ENCODE assay signal across 1 cellular context in the genomic region with DNA sequence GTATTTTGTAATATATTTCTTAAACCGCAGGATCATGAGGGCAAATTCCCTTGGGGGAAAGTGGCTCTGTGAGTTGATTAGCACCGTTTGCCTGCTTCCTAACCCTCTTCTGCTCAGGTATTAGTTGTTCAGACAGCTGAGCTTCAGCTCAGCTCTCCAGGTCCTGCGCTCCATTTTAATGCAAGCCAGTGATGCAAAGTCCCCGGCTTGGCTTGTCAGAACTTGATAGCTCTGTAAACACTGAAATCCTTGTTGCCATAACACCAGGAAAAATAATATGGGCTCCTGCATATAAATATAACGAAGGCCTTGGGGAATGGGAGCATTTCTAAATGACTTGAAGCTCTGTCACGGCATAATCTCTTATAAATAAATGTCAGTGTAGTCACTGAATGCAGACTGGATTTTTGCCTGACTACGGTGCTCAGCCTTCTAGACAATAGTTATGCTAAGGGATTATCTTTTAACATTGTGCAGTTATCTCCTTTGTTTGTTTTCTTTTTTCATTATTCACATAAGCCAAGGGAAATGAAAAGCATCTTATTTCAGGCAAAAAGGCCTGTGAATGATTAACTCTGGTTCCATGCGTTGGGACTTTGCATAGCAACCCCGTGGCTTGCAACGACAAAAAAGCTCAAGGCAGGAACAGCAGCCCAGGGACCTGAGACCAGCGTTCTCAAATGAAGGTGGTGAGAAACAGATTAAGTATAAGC.
TF ChIP-seq lines count a peak whose summit lies in the region.

No MANE protein-coding gene starts in this region.

TF ChIP-seq in HepG2, 621 proteins besides CTCF, POLR2A, EP300 and RAD21 (continued from another document and continues in another):
- TF ChIP-seq MXI1 (IDR thresholded peaks at IDR 0.05; ENCODE audit: borderline replicate concordance, low read depth, low read length): peak; percentile 49; the same call in 1 of the 3 replicates
- peak; percentile 72 for TF ChIP-seq SAP130 (CRISPR knock-in tag; IDR thresholded peaks at IDR 0.05; ENCODE audit: low read depth)
- TF ChIP-seq, protein P1, sequence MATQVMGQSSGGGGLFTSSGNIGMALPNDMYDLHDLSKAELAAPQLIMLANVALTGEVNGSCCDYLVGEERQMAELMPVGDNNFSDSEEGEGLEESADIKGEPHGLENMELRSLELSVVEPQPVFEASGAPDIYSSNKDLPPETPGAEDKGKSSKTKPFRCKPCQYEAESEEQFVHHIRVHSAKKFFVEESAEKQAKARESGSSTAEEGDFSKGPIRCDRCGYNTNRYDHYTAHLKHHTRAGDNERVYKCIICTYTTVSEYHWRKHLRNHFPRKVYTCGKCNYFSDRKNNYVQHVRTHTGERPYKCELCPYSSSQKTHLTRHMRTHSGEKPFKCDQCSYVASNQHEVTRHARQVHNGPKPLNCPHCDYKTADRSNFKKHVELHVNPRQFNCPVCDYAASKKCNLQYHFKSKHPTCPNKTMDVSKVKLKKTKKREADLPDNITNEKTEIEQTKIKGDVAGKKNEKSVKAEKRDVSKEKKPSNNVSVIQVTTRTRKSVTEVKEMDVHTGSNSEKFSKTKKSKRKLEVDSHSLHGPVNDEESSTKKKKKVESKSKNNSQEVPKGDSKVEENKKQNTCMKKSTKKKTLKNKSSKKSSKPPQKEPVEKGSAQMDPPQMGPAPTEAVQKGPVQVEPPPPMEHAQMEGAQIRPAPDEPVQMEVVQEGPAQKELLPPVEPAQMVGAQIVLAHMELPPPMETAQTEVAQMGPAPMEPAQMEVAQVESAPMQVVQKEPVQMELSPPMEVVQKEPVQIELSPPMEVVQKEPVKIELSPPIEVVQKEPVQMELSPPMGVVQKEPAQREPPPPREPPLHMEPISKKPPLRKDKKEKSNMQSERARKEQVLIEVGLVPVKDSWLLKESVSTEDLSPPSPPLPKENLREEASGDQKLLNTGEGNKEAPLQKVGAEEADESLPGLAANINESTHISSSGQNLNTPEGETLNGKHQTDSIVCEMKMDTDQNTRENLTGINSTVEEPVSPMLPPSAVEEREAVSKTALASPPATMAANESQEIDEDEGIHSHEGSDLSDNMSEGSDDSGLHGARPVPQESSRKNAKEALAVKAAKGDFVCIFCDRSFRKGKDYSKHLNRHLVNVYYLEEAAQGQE (IDR thresholded peaks at IDR 0.05; ENCODE audit: borderline replicate concordance in 1 of 2, low read depth in 1 of 2, low read length in 2 of 2): no peak
- peak; percentile 48 for TF ChIP-seq HNF4A (CRISPR knock-in tag; IDR thresholded peaks at IDR 0.05)
- TF ChIP-seq, protein P2, sequence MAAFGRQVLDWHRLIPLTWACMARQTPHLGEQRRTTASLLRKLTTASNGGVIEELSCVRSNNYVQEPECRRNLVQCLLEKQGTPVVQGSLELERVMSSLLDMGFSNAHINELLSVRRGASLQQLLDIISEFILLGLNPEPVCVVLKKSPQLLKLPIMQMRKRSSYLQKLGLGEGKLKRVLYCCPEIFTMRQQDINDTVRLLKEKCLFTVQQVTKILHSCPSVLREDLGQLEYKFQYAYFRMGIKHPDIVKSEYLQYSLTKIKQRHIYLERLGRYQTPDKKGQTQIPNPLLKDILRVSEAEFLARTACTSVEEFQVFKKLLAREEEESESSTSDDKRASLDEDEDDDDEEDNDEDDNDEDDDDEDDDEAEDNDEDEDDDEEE (CRISPR knock-in tag; IDR thresholded peaks at IDR 0.05): no peak
- TF ChIP-seq TOPORS (CRISPR knock-in tag; IDR thresholded peaks at IDR 0.05): 0 out of 2 replicates have a peak, but pooled peaks have one; percentile 40
- TF ChIP-seq, protein P3, sequence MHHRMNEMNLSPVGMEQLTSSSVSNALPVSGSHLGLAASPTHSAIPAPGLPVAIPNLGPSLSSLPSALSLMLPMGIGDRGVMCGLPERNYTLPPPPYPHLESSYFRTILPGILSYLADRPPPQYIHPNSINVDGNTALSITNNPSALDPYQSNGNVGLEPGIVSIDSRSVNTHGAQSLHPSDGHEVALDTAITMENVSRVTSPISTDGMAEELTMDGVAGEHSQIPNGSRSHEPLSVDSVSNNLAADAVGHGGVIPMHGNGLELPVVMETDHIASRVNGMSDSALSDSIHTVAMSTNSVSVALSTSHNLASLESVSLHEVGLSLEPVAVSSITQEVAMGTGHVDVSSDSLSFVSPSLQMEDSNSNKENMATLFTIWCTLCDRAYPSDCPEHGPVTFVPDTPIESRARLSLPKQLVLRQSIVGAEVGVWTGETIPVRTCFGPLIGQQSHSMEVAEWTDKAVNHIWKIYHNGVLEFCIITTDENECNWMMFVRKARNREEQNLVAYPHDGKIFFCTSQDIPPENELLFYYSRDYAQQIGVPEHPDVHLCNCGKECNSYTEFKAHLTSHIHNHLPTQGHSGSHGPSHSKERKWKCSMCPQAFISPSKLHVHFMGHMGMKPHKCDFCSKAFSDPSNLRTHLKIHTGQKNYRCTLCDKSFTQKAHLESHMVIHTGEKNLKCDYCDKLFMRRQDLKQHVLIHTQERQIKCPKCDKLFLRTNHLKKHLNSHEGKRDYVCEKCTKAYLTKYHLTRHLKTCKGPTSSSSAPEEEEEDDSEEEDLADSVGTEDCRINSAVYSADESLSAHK (CRISPR knock-in tag; IDR thresholded peaks at IDR 0.05; ENCODE audit: borderline replicate concordance): no peak
- 0 out of 2 replicates have a peak, but pooled peaks have one; percentile 26 for TF ChIP-seq RCOR2 (CRISPR knock-in tag; IDR thresholded peaks at IDR 0.05)
- TF ChIP-seq REXO4 (CRISPR knock-in tag; IDR thresholded peaks at IDR 0.05; ENCODE audit: borderline replicate concordance): no peak
- peak; percentile 52 for TF ChIP-seq ZMYM4 (CRISPR knock-in tag; IDR thresholded peaks at IDR 0.05)
- TF ChIP-seq, protein P4, sequence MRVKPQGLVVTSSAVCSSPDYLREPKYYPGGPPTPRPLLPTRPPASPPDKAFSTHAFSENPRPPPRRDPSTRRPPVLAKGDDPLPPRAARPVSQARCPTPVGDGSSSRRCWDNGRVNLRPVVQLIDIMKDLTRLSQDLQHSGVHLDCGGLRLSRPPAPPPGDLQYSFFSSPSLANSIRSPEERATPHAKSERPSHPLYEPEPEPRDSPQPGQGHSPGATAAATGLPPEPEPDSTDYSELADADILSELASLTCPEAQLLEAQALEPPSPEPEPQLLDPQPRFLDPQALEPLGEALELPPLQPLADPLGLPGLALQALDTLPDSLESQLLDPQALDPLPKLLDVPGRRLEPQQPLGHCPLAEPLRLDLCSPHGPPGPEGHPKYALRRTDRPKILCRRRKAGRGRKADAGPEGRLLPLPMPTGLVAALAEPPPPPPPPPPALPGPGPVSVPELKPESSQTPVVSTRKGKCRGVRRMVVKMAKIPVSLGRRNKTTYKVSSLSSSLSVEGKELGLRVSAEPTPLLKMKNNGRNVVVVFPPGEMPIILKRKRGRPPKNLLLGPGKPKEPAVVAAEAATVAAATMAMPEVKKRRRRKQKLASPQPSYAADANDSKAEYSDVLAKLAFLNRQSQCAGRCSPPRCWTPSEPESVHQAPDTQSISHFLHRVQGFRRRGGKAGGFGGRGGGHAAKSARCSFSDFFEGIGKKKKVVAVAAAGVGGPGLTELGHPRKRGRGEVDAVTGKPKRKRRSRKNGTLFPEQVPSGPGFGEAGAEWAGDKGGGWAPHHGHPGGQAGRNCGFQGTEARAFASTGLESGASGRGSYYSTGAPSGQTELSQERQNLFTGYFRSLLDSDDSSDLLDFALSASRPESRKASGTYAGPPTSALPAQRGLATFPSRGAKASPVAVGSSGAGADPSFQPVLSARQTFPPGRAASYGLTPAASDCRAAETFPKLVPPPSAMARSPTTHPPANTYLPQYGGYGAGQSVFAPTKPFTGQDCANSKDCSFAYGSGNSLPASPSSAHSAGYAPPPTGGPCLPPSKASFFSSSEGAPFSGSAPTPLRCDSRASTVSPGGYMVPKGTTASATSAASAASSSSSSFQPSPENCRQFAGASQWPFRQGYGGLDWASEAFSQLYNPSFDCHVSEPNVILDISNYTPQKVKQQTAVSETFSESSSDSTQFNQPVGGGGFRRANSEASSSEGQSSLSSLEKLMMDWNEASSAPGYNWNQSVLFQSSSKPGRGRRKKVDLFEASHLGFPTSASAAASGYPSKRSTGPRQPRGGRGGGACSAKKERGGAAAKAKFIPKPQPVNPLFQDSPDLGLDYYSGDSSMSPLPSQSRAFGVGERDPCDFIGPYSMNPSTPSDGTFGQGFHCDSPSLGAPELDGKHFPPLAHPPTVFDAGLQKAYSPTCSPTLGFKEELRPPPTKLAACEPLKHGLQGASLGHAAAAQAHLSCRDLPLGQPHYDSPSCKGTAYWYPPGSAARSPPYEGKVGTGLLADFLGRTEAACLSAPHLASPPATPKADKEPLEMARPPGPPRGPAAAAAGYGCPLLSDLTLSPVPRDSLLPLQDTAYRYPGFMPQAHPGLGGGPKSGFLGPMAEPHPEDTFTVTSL (CRISPR knock-in tag; IDR thresholded peaks at IDR 0.05; ENCODE audit: borderline replicate concordance): peak; percentile 37; the same call in 1 of the 2 replicates
- TF ChIP-seq TEAD3 (CRISPR knock-in tag; optimal IDR thresholded peaks at IDR 0.05; ENCODE audit: borderline replicate concordance): peak; percentile 23
- no peak for TF ChIP-seq ZNF550 (CRISPR knock-in tag; IDR thresholded peaks at IDR 0.05; ENCODE audit: borderline replicate concordance)
- 0 out of 4 replicates have a peak, but pooled peaks of 1 of the 2 experiments have one; percentile 31 for TF ChIP-seq HMGXB4 (CRISPR knock-in tag; IDR thresholded peaks at IDR 0.05; ENCODE audit: borderline replicate concordance in 1 of 2, low read depth in 1 of 2)
- TF ChIP-seq CCAR2 (optimal IDR thresholded peaks at IDR 0.05; ENCODE audit: low read depth, low read length): no peak
- peak; percentile 32; the same call in 1 of the 2 replicates for TF ChIP-seq KAT8 (CRISPR knock-in tag; IDR thresholded peaks at IDR 0.05)
- TF ChIP-seq ASH2L (IDR thresholded peaks at IDR 0.05; ENCODE audit: insufficient read length, low read depth, low read length): peak; percentile 99
- peak; percentile 12; the same call in 1 of the 2 replicates for TF ChIP-seq MIXL1 (CRISPR knock-in tag; IDR thresholded peaks at IDR 0.05)
- peak; percentile 52; the same call in 1 of the 2 replicates for TF ChIP-seq KDM6A (CRISPR knock-in tag; IDR thresholded peaks at IDR 0.05; ENCODE audit: low read depth)
- TF ChIP-seq HDAC2 (CRISPR knock-in tag; IDR thresholded peaks at IDR 0.05): peak; percentile 33; the same call in 1 of the 2 replicates
- TF ChIP-seq NCOA2 (CRISPR knock-in tag; IDR thresholded peaks at IDR 0.05): peak; percentile 54
- 0 out of 2 replicates have a peak, but pooled peaks have one; percentile 8 for TF ChIP-seq TCF7 (IDR thresholded peaks at IDR 0.05; ENCODE audit: low read depth)
- peak; percentile 93 for TF ChIP-seq HNF1B (CRISPR knock-in tag; IDR thresholded peaks at IDR 0.05)
- no peak for TF ChIP-seq RELA (CRISPR knock-in tag; IDR thresholded peaks at IDR 0.05)
- TF ChIP-seq, protein P5, sequence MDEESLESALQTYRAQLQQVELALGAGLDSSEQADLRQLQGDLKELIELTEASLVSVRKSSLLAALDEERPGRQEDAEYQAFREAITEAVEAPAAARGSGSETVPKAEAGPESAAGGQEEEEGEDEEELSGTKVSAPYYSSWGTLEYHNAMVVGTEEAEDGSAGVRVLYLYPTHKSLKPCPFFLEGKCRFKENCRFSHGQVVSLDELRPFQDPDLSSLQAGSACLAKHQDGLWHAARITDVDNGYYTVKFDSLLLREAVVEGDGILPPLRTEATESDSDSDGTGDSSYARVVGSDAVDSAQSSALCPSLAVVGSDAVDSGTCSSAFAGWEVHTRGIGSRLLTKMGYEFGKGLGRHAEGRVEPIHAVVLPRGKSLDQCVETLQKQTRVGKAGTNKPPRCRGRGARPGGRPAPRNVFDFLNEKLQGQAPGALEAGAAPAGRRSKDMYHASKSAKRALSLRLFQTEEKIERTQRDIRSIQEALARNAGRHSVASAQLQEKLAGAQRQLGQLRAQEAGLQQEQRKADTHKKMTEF (CRISPR knock-in tag; IDR thresholded peaks at IDR 0.05): peak; percentile 77
- peak; percentile 36; the same call in 1 of the 2 replicates for TF ChIP-seq HOMEZ (CRISPR knock-in tag; IDR thresholded peaks at IDR 0.05; ENCODE audit: low read depth)
- peak; percentile 15; the same call in 1 of the 2 replicates for TF ChIP-seq ZNF614 (CRISPR knock-in tag; IDR thresholded peaks at IDR 0.05; ENCODE audit: borderline replicate concordance)
- 0 out of 2 replicates have a peak, but pooled peaks have one; percentile 19 for TF ChIP-seq ZNF543 (CRISPR knock-in tag; IDR thresholded peaks at IDR 0.05)
- no peak for TF ChIP-seq ZFP1 (CRISPR knock-in tag; IDR thresholded peaks at IDR 0.05)
